Comparison of ENCODE assay signal across 8 cellular contexts in genomic region chr18:49510393-49511115, GRCh38. TPM values are rescaled to one million over a fixed set of nuclear protein-coding genes. Genes with fewer than 3 reads are reported as not detected.
A peak's percentile ranks its signal among the peaks of the same experiment; 100 is the strongest.
DNase-seq lines count a peak whose midpoint lies in the region; ATAC-seq and TF ChIP-seq lines count a peak whose summit lies in the region.

No MANE protein-coding gene starts in this region.

- TF ChIP-seq CTCF in OCI-LY3 (IDR thresholded peaks at IDR 0.05; ENCODE audit: low read depth, low read length) (peak; percentile 100), ovary (IDR thresholded peaks at IDR 0.05) (peak in 1 of 3 donors; percentile 37)

- H3K27ac ChIP-seq in OCI-LY3 (ENCODE audit: low read length) (no peak overlapping the region), ovary (no peak overlapping the region)

- DNase-seq in COLO829 (ENCODE audit: low spot score) (peak; percentile 48), HuH-7 (ENCODE audit: low spot score) (peak; percentile 24), fibroblast of peridontal ligament (ENCODE audit: extremely low read depth) (peak; percentile 54), ovary (peak; percentile 13 to 56 (median 41))
- DNase-seq in activated T-cell treated with anti-CD3 and anti-CD28 coated beads, Interleukin-2, amount 50 U/mL, for 1 hour: peak; percentile 56

- H3K36me3 ChIP-seq in OCI-LY3 (replicated peaks; ENCODE audit: low read depth, low read length) (no peaks in the 10 kb centered on the region), ovary (no peaks in the 10 kb centered on the region)

- H3K79me2 ChIP-seq in OCI-LY3 (ENCODE audit: low read length): no peaks in the 10 kb centered on the region

- no peak for TF ChIP-seq POLR2A in ovary (IDR thresholded peaks at IDR 0.05)

- H3K9ac ChIP-seq in OCI-LY3 (ENCODE audit: low read length): no peak overlapping the region

- intact Hi-C loops in ovary (cut with DNase I): loop anchor here in 3 of 4 donors (5.0 to 10.0 kb wide), 4 partner anchors 274 to 347 kb away; no protein-coding TSS in a partner anchor

- H3K4me1 ChIP-seq in OCI-LY3 (ENCODE audit: low read length): no peaks in the 10 kb centered on the region
- no peaks in the 10 kb centered on the region for H3K4me1 ChIP-seq in ovary (ENCODE audit: insufficient read depth)

- H3K9me3 ChIP-seq in OCI-LY3 (ENCODE audit: insufficient read depth, low read length) (no peaks in the 10 kb centered on the region), ovary (no peaks in the 10 kb centered on the region)

- 0 out of 2 replicates have a peak overlapping the region, but pooled peaks have one; percentile 17 for H3K4me2 ChIP-seq in OCI-LY3 (ENCODE audit: low read length)

- ATAC-seq in HG03378 (IDR thresholded peaks at IDR 0.05; ENCODE audit: unreplicated experiment): no peak
- ATAC-seq in HG02588 (IDR thresholded peaks at IDR 0.05; ENCODE audit: unreplicated experiment): no peak

- no peak overlapping the region for H2AFZ ChIP-seq in OCI-LY3 (ENCODE audit: low read depth, low read length)

- H3K4me3 ChIP-seq in OCI-LY3 (ENCODE audit: low read length): no peak overlapping the region
- H3K4me3 ChIP-seq in ovary: no peak overlapping the region

- no peak for TF ChIP-seq EP300 in ovary (IDR thresholded peaks at IDR 0.05)

- 34 to 39% (median 37%) methylated on average over 12 of the region's 12 CpGs for WGBS in ovary, 3 donors

- H3K27me3 ChIP-seq in OCI-LY3 (ENCODE audit: low read depth, low read length) (peaks cover 14% of the 10 kb centered on the region), ovary (no peaks in the 10 kb centered on the region)

- H4K20me1 ChIP-seq in OCI-LY3 (ENCODE audit: insufficient read depth, low read length): no peaks in the 10 kb centered on the region

RNA-seq across cellular contexts. Expression of gene RPL17, which starts 18.3 kb away (rescaled TPM):
- total RNA-seq in ovary: 1,000 to 10,000 TPM; 3,089 to 8,014 (median 3,638) TPM
- polyA plus RNA-seq in ovary: 1,000 to 10,000 TPM; 3,009 to 5,423 TPM

RNA-seq across cellular contexts. Expression of gene C18orf32, which starts 23.5 kb away (rescaled TPM):
- total RNA-seq in ovary: 10 to 100 TPM; 35.4 to 51.4 (median 44.9) TPM
- 10 to 100 TPM; 60.0 to 81.3 TPM for polyA plus RNA-seq in ovary

RNA-seq across cellular contexts. Expression of gene DYM, which starts 50.1 kb away (rescaled TPM):
- total RNA-seq in ovary: 10 to 100 TPM; 64.1 to 96.0 (median 78.5) TPM
- polyA plus RNA-seq in ovary: 10 to 100 TPM; 26.2 to 61.5 TPM

RNA-seq across cellular contexts. Expression of gene LIPG, which starts 51.3 kb away (rescaled TPM):
- 1 to 10 TPM in 1 of 7 donors, under 1 TPM in 5, not detected in 1; 0.23 to 3.9 (median 0.51) TPM for total RNA-seq in ovary
- 1 to 10 TPM in 1 of 2 donors, under 1 TPM in 1; 0.94 to 1.3 TPM for polyA plus RNA-seq in ovary
